1 cellular context compared by ENCODE assay signal in genomic region chr6:31768717-31769257, GRCh38.
TF ChIP-seq lines count a peak whose summit lies in the region.

No MANE protein-coding gene starts in this region.

TF ChIP-seq in K562, 482 proteins besides CTCF, POLR2A, EP300 and RAD21:
- TF ChIP-seq HOXB6 (CRISPR knock-in tag; IDR thresholded peaks at IDR 0.05; ENCODE audit: borderline replicate concordance) (peak; percentile 7; the same call in 1 of the 2 replicates), ZNF232 (CRISPR knock-in tag; IDR thresholded peaks at IDR 0.05) (no peak), ZNF589 (CRISPR knock-in tag; IDR thresholded peaks at IDR 0.05; ENCODE audit: low read depth) (peak; percentile 41; the same call in 1 of the 2 replicates), PPARD (CRISPR knock-in tag; IDR thresholded peaks at IDR 0.05) (no peak), SIRT6 (IDR thresholded peaks at IDR 0.05; ENCODE audit: low read depth, low read length) (no peak), TOE1 (IDR thresholded peaks at IDR 0.05; ENCODE audit: borderline replicate concordance) (no peak), TOE1 (CRISPR knock-in tag; IDR thresholded peaks at IDR 0.05; ENCODE audit: borderline replicate concordance, low read depth) (0 out of 2 replicates have a peak, but pooled peaks have one; percentile 83), ZNF12 (CRISPR knock-in tag; IDR thresholded peaks at IDR 0.05) (0 out of 2 replicates have a peak, but pooled peaks have one; percentile 20), KAT7 (CRISPR knock-in tag; IDR thresholded peaks at IDR 0.05; ENCODE audit: borderline replicate concordance) (no peak), POLR2H (tag; IDR thresholded peaks at IDR 0.05; ENCODE audit: low read depth) (no peak), SRSF9 (IDR thresholded peaks at IDR 0.05; ENCODE audit: borderline replicate concordance, low read depth, low read length) (no peak), ZNF318 (IDR thresholded peaks at IDR 0.05; ENCODE audit: borderline replicate concordance in 1 of 2, low read depth in 1 of 2) (no peak), SPI1 (IDR thresholded peaks at IDR 0.05; ENCODE audit: borderline replicate concordance, low read depth, low read length) (0 out of 2 replicates have a peak, but pooled peaks have one; percentile 18), CCAR2 (IDR thresholded peaks at IDR 0.05; ENCODE audit: low read depth, low read length) (no peak), HLTF (IDR thresholded peaks at IDR 0.05) (0 out of 2 replicates have a peak, but pooled peaks have one; percentile 16), YY1 (IDR thresholded peaks at IDR 0.05; ENCODE audit: borderline replicate concordance in 1 of 3, control insufficient read depth in 1 of 3, extremely low read depth in 1 of 3, insufficient read depth in 3 of 3, insufficient read length in 1 of 3, insufficient replicate concordance in 2 of 3, low read depth in 1 of 3, low read length in 2 of 3) (peak in 2 of 3 experiments; percentile 23 to 75), HNRNPL (IDR thresholded peaks at IDR 0.05; ENCODE audit: low read depth, low read length) (no peak), SIX5 (IDR thresholded peaks at IDR 0.05; ENCODE audit: borderline replicate concordance in 1 of 2, insufficient read depth in 1 of 2, low read depth in 1 of 2, low read length in 2 of 2) (no peak), MYC (IDR thresholded peaks at IDR 0.05; ENCODE audit: low read depth, low read length) (no peak), MYC (CRISPR knock-in tag; IDR thresholded peaks at IDR 0.05; ENCODE audit: borderline replicate concordance, low read depth) (0 out of 2 replicates have a peak, but pooled peaks have one; percentile 33), MTF1 (CRISPR knock-in tag; IDR thresholded peaks at IDR 0.05; ENCODE audit: borderline replicate concordance) (no peak)
